19 cellular contexts compared by ENCODE assay signal in genomic region chr1:174297351-174297750, GRCh38.
"Had no signal": no experiment of that assay in that cellular context is flagged by ENCODE, and none has a peak within 500 bp of the region (broad histone marks: within the 10 kb centered on the region; RNA-seq: fewer than 3 reads in every experiment).

No MANE protein-coding gene starts in this region.

- H3K4me3 ChIP-seq: body of pancreas, hepatocyte, mucosa of descending colon, upper lobe of right lung had no signal

- H3K9me3 Mint-ChIP-seq: central memory CD8-positive, alpha-beta T cell had no signal

- H3K4me1 Mint-ChIP-seq: activated CD8-positive, alpha-beta memory T cell treated with anti-CD3 and anti-CD28 coated beads, Interleukin-2, amount 10 ng/mL, durations not matched to agents 7 days and 5 days had no signal

- H3K4me1 ChIP-seq: body of pancreas, upper lobe of right lung had no signal

- H3K9me3 ChIP-seq: upper lobe of right lung had no signal

- H3K27ac Mint-ChIP-seq: activated CD8-positive, alpha-beta memory T cell treated with anti-CD3 and anti-CD28 coated beads, Interleukin-2, amount 10 ng/mL, durations not matched to agents 7 days and 5 days; activated T-cell treated with anti-CD3 and anti-CD28 coated beads, Interleukin-2, amount 50 U/mL, for 24 hours; stimulated activated naive CD8-positive, alpha-beta T cell treated with anti-CD3 and anti-CD28 coated beads, Interleukin-15, Interleukin-2, amounts not matched to agents 100 ng/mL and 50 ng/mL, for 24 hours had no signal

- ATAC-seq: activated CD8-positive, alpha-beta memory T cell treated with anti-CD3 and anti-CD28 coated beads, Interleukin-2, amount 10 ng/mL, durations not matched to agents 7 days and 5 days; activated naive CD4-positive, alpha-beta T cell treated with anti-CD3 and anti-CD28 coated beads, Interleukin-2, amount 50 U/mL, for 72 hours; body of pancreas; mucosa of descending colon; naive thymus-derived CD8-positive, alpha-beta T cell; upper lobe of right lung had no signal

- DNase-seq: activated CD4-positive, alpha-beta T cell treated with anti-CD3 and anti-CD28 coated beads, Interleukin-2, amount 50 U/mL, for 4 hours; activated CD4-positive, CD25-positive, alpha-beta regulatory T cell treated with anti-CD3 and anti-CD28 coated beads, Interleukin-2, amount 50 U/mL, for 72 hours; activated CD8-positive, alpha-beta memory T cell treated with anti-CD3 and anti-CD28 coated beads, Interleukin-2, amount 10 ng/mL, durations not matched to agents 7 days and 5 days; activated effector memory CD4-positive, alpha-beta T cell treated with anti-CD3 and anti-CD28 coated beads, Interleukin-2, amount 50 U/mL, for 16 hours; activated T-cell treated with anti-CD3 and anti-CD28 coated beads, Interleukin-2, amount 50 U/mL, for 24 hours; amniotic stem cell; body of pancreas; cortex of kidney; effector CD8-positive, alpha-beta T cell; mucosa of descending colon; naive thymus-derived CD8-positive, alpha-beta T cell; stimulated activated CD4-positive, alpha-beta T cell treated with anti-CD3 and anti-CD28 coated beads, Interleukin-4, amount 100 ng/mL, for 1 hour; stimulated activated CD8-positive, alpha-beta memory T cell treated with anti-CD3 and anti-CD28 coated beads, Interleukin-4, amount 100 ng/mL, for 48 hours; upper lobe of right lung had no signal

- H2AFZ ChIP-seq: hepatocyte had no signal

- H3K27me3 Mint-ChIP-seq: activated CD8-positive, alpha-beta memory T cell treated with anti-CD3 and anti-CD28 coated beads, Interleukin-2, amount 10 ng/mL, durations not matched to agents 7 days and 5 days; activated T-cell treated with anti-CD3 and anti-CD28 coated beads, Interleukin-2, amount 50 U/mL, for 24 hours; central memory CD8-positive, alpha-beta T cell; naive thymus-derived CD8-positive, alpha-beta T cell; stimulated activated naive CD8-positive, alpha-beta T cell treated with anti-CD3 and anti-CD28 coated beads, Interleukin-15, Interleukin-2, amounts not matched to agents 100 ng/mL and 50 ng/mL, for 24 hours had no signal

- H3K79me2 ChIP-seq: hepatocyte had no signal

- H3K27ac ChIP-seq: body of pancreas, epithelial cell of prostate, hepatocyte, upper lobe of right lung had no signal

- H3K36me3 ChIP-seq: upper lobe of right lung had no signal

- H3K4me2 ChIP-seq: hepatocyte had no signal

- H3K4me3 Mint-ChIP-seq: activated CD8-positive, alpha-beta memory T cell treated with anti-CD3 and anti-CD28 coated beads, Interleukin-2, amount 10 ng/mL, durations not matched to agents 7 days and 5 days; activated T-cell treated with anti-CD3 and anti-CD28 coated beads, Interleukin-2, amount 50 U/mL, for 24 hours; central memory CD8-positive, alpha-beta T cell; naive thymus-derived CD8-positive, alpha-beta T cell; stimulated activated naive CD8-positive, alpha-beta T cell treated with anti-CD3 and anti-CD28 coated beads, Interleukin-15, Interleukin-2, amounts not matched to agents 100 ng/mL and 50 ng/mL, for 24 hours had no signal

- H3K27me3 ChIP-seq: body of pancreas, hepatocyte, upper lobe of right lung had no signal
